8 cellular contexts compared by ENCODE assay signal in the genomic region with DNA sequence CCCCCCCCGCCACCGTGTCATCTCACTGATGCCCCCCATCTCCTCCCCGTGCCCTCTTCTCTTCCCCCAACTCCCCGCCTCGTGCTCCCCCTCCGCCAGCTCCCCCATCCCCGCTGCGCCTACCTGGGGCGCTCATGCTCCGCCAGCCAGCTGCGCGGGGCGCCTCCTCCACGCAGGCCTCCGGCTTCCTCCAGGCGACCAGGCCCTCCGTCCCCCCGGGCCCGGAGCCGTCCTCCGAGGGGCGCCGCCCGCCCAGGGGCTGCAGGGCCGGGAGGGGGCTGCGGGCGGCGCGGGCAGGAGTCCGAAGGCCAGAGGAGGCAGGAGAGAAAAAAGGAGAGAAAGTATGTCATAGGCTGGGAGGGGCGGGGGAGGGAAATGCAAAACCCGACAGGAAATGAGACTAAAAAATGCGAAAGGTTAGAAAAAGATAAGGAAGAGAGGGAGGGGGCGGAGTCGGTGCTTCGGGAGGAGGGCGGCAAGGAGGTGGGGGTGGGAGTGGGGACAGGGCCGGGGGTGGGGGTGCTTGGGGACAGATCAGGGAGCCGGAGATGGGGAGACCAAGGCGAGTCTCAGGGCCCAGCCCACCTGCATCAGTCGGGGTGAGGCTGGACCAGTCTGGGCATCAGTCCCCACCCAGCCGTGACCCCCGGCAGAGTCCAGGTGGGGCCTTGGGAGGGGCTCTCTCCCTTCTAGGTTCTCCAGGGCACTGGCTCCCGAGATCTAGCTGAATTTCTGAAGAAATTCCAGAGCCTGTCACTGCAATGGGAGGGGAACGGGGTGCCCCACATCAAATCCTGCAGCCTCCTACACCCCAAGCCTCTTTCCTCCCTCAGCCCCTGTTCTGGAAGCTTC. TPM values are rescaled to one million over a fixed set of nuclear protein-coding genes. Genes with fewer than 3 reads are reported as not detected.
DNase-seq lines count a peak whose midpoint lies in the region; ATAC-seq and TF ChIP-seq lines count a peak whose summit lies in the region.

A gene (minus strand): TSS at position 324 of the 852 bp plus-strand sequence. CDS start 85,361 bp downstream, outside the sequence.

- no peaks in the 10 kb centered on the region for H3K27me3 Mint-ChIP-seq in activated naive CD8-positive, alpha-beta T cell treated with anti-CD3 and anti-CD28 coated beads, Interleukin-2, amount 50 U/mL, for 24 hours
- H3K27me3 Mint-ChIP-seq in naive thymus-derived CD4-positive, alpha-beta T cell = no peaks in the 10 kb centered on the region

- DNase-seq in RPMI8226 (peak; percentile 57), cerebellar nuclear complex (lab: John Stamatoyannopoulos, UW) (no peak), NCI-H446 treated with DMSO at 0.1 percent for 48 hours (lab: John Stamatoyannopoulos, UW) (no peak), SK-N-DZ (ENCODE audit: low spot score) (no peak), heart right ventricle (no peak)
- peak; percentile 60 for DNase-seq in activated naive CD8-positive, alpha-beta T cell treated with anti-CD3 and anti-CD28 coated beads, Interleukin-2, amount 50 U/mL, for 24 hours
- DNase-seq in naive thymus-derived CD4-positive, alpha-beta T cell = peak; percentile 28 to 72 (median 60)

- peaks cover 25% of the 10 kb centered on the region for H3K36me3 Mint-ChIP-seq in activated naive CD8-positive, alpha-beta T cell treated with anti-CD3 and anti-CD28 coated beads, Interleukin-2, amount 50 U/mL, for 24 hours (ENCODE audit: low read depth)
- peaks cover 0 to 28% (median 14%) of the 10 kb centered on the region in 5 donors for H3K36me3 Mint-ChIP-seq in naive thymus-derived CD4-positive, alpha-beta T cell

- peaks cover 42% of the 10 kb centered on the region for H3K4me1 Mint-ChIP-seq in activated naive CD8-positive, alpha-beta T cell treated with anti-CD3 and anti-CD28 coated beads, Interleukin-2, amount 50 U/mL, for 24 hours
- peaks cover 32 to 65% (median 48%) of the 10 kb centered on the region in 7 donors for H3K4me1 Mint-ChIP-seq in naive thymus-derived CD4-positive, alpha-beta T cell

- H3K4me3 Mint-ChIP-seq in activated naive CD8-positive, alpha-beta T cell treated with anti-CD3 and anti-CD28 coated beads, Interleukin-2, amount 50 U/mL, for 24 hours = peak within 1 kb of the TSS; percentile 95
- peak within 1 kb of the TSS; percentile 91 to 98 (median 96) for H3K4me3 Mint-ChIP-seq in naive thymus-derived CD4-positive, alpha-beta T cell

- CTCF ChIA-PET in naive thymus-derived CD4-positive, alpha-beta T cell (lab: Charles Lee) = interaction anchor here (0.6 to 1.0 kb wide), 2 partner anchors 45 to 1614 kb away, joined by 3 to 4 read pairs; no protein-coding TSS in a partner anchor

- 7 to 8% methylated on average over 36 to 45 of the region's 45 CpGs for WGBS in heart right ventricle, 2 donors

- H3K9me3 Mint-ChIP-seq in activated naive CD8-positive, alpha-beta T cell treated with anti-CD3 and anti-CD28 coated beads, Interleukin-2, amount 50 U/mL, for 24 hours = peaks cover 3% of the 10 kb centered on the region
- H3K9me3 Mint-ChIP-seq in naive thymus-derived CD4-positive, alpha-beta T cell = no peaks in the 10 kb centered on the region

- H3K27ac Mint-ChIP-seq in activated naive CD8-positive, alpha-beta T cell treated with anti-CD3 and anti-CD28 coated beads, Interleukin-2, amount 50 U/mL, for 24 hours = peak within 1 kb of the TSS; percentile 93
- peak within 1 kb of the TSS; percentile 82 to 97 (median 94) for H3K27ac Mint-ChIP-seq in naive thymus-derived CD4-positive, alpha-beta T cell

- POLR2A ChIA-PET in naive thymus-derived CD4-positive, alpha-beta T cell (lab: Charles Lee) = interaction anchor here (0.7 to 2.3 kb wide), 10 partner anchors 15 to 110 kb away, joined by 3 to 10 read pairs (median 5); no protein-coding TSS in a partner anchor

- H3K9me3 ChIP-seq in naive thymus-derived CD4-positive, alpha-beta T cell (ENCODE audit: control insufficient read depth in 2 of 3, low read length in 3 of 3) = no peaks in the 10 kb centered on the region
- H3K9me3 ChIP-seq in heart right ventricle = no peaks in the 10 kb centered on the region

- intact Hi-C loops in naive thymus-derived CD4-positive, alpha-beta T cell (cut with micrococcal nuclease) = loop anchor here (1.0 to 5.0 kb wide), 12 partner anchors 20 to 641 kb away; a partner anchor contains a TSS
- intact Hi-C loops in heart right ventricle (cut with DNase I) = no loop called here

- no peak for TF ChIP-seq CTCF in heart right ventricle (IDR thresholded peaks at IDR 0.05)

- H3K4me3 ChIP-seq in naive thymus-derived CD4-positive, alpha-beta T cell (ENCODE audit: low read length) = peak within 1 kb of the TSS; percentile 85
- peak within 1 kb of the TSS in 1 of 10 donors; percentile 52 for H3K4me3 ChIP-seq in heart right ventricle

- H3K36me3 ChIP-seq in naive thymus-derived CD4-positive, alpha-beta T cell (ENCODE audit: control insufficient read depth in 2 of 3, insufficient read depth in 3 of 3, low read length in 3 of 3) = peaks cover 0 to 16% (median 0%) of the 10 kb centered on the region in 3 experiments
- H3K36me3 ChIP-seq in heart right ventricle = no peaks in the 10 kb centered on the region

- H3K27ac ChIP-seq in naive thymus-derived CD4-positive, alpha-beta T cell (ENCODE audit: low read depth, low read length) = peak within 1 kb of the TSS; percentile 100
- peak within 1 kb of the TSS in 1 of 10 donors; percentile 81 for H3K27ac ChIP-seq in heart right ventricle

- no peaks in the 10 kb centered on the region for H3K27me3 ChIP-seq in naive thymus-derived CD4-positive, alpha-beta T cell (ENCODE audit: control insufficient read depth in 2 of 2, insufficient read depth in 2 of 2, low read length in 2 of 2)
- peaks cover 5 to 49% (median 38%) of the 10 kb centered on the region in 7 donors for H3K27me3 ChIP-seq in heart right ventricle

- peaks cover 30 to 49% of the 10 kb centered on the region in 2 donors for H3K4me1 ChIP-seq in naive thymus-derived CD4-positive, alpha-beta T cell (ENCODE audit: control insufficient read depth in 2 of 2, insufficient read depth in 2 of 2, low read length in 2 of 2)
- H3K4me1 ChIP-seq in heart right ventricle = no peaks in the 10 kb centered on the region

- peak; percentile 30 for ATAC-seq in GM21515 (IDR thresholded peaks at IDR 0.05; ENCODE audit: unreplicated experiment)
- ATAC-seq in activated naive CD8-positive, alpha-beta T cell treated with anti-CD3 and anti-CD28 coated beads, Interleukin-2, amount 50 U/mL, for 24 hours = peak; percentile 50
- peak; percentile 65 for ATAC-seq in naive thymus-derived CD4-positive, alpha-beta T cell
- no peak for ATAC-seq in heart right ventricle

RNA-seq across cellular contexts. Expression of the gene that starts here (rescaled TPM):
- total RNA-seq in naive thymus-derived CD4-positive, alpha-beta T cell = 100 to 1,000 TPM; 112 to 136 (median 118) TPM
- 10 to 100 TPM; 13.3 to 44.5 TPM for polyA plus RNA-seq in naive thymus-derived CD4-positive, alpha-beta T cell
- 0.05 TPM in 1 of 2 replicates, not detected in the other for polyA plus RNA-seq in SK-N-DZ (2014; cell fraction: cytosol; rRNA removed)
- polyA plus RNA-seq in SK-N-DZ (2014; cell fraction: nucleus; rRNA removed) = not detected in 2 replicates
- 1 to 10 TPM in 1 of 10 donors, under 1 TPM in 8, not detected in 1; 0.21 to 1.7 (median 0.35) TPM for total RNA-seq in heart right ventricle
- under 1 TPM; 0.14 to 0.22 TPM for polyA plus RNA-seq in heart right ventricle

Comparison
In these comparisons a context has a peak if more than half of its experiments do, and no peak if none do; other contexts are left out.
1. RNA of the gene that starts here (total RNA-seq): 112 to 136 TPM in naive thymus-derived CD4-positive, alpha-beta T cell; 0.21 to 1.7 TPM in heart right ventricle; every median in the first group is over 10 times any median in the second.
2. RNA of the gene that starts here (polyA plus RNA-seq): 13.3 to 44.5 TPM in naive thymus-derived CD4-positive, alpha-beta T cell; 0.14 to 0.22 TPM in heart right ventricle; every median in the first group is over 10 times any median in the second.
3. ATAC-seq: peak in GM21515 (single experiment), activated naive CD8-positive, alpha-beta T cell treated with anti-CD3 and anti-CD28 coated beads, Interleukin-2, amount 50 U/mL, for 24 hours (single experiment) and naive thymus-derived CD4-positive, alpha-beta T cell (single experiment); none in heart right ventricle (0 of 8).
4. DNase-seq: peak in RPMI8226 (single experiment), activated naive CD8-positive, alpha-beta T cell treated with anti-CD3 and anti-CD28 coated beads, Interleukin-2, amount 50 U/mL, for 24 hours (single experiment) and naive thymus-derived CD4-positive, alpha-beta T cell (9 of 9); none in cerebellar nuclear complex (0 of 2), NCI-H446 treated with DMSO at 0.1 percent for 48 hours (single experiment), SK-N-DZ (single experiment) and heart right ventricle (0 of 2).
5. intact Hi-C loops: an anchor here in naive thymus-derived CD4-positive, alpha-beta T cell (1.0 to 5.0 kb wide); none called in heart right ventricle.